Comparison of ENCODE assay signal across 10 cellular contexts in genomic region chr6:26445934-26446667, GRCh38. TPM values are rescaled to one million over a fixed set of nuclear protein-coding genes. Genes with fewer than 3 reads are reported as not detected.
DNase-seq lines count a peak whose midpoint lies in the region; ATAC-seq and TF ChIP-seq lines count a peak whose summit lies in the region.
"Had no signal": no experiment of that assay in that cellular context is flagged by ENCODE, and none has a peak within 500 bp of the region (broad histone marks: within the 10 kb centered on the region; RNA-seq: fewer than 3 reads in every experiment).

No MANE protein-coding gene starts in this region.

- TF ChIP-seq POLR2A in spleen (IDR thresholded peaks at IDR 0.05) (no peak), body of pancreas (IDR thresholded peaks at IDR 0.05) (no peak)

- no peaks in the 10 kb centered on the region for H3K9me3 Mint-ChIP-seq in endothelial cell (ENCODE audit: unreplicated experiment)

- H3K36me3 ChIP-seq in spleen = peaks cover 0 to 77% (median 40%) of the 10 kb centered on the region in 6 donors
- H3K36me3 ChIP-seq in body of pancreas (replicated peaks in 1 of 2; ENCODE audit: insufficient read depth in 1 of 2, low read depth in 2 of 2) = no peaks in the 10 kb centered on the region

- H3K27me3 ChIP-seq in spleen (replicated peaks in 1 of 7) = no peaks in the 10 kb centered on the region
- no peaks in the 10 kb centered on the region for H3K27me3 ChIP-seq in body of pancreas

- H3K27me3 Mint-ChIP-seq in endothelial cell (ENCODE audit: unreplicated experiment) = peaks cover 7% of the 10 kb centered on the region

- DNase-seq in activated CD4-positive, alpha-beta T cell treated with anti-CD3 and anti-CD28 coated beads, Interleukin-2, amount 50 U/mL, for 48 hours = peak; percentile 50 to 64
- DNase-seq in spleen (no peak), endothelial cell (ENCODE audit: low spot score) (no peak), body of pancreas (no peak), T1000 (lab: John Stamatoyannopoulos, UW) (no peak), DMS53 (lab: John Stamatoyannopoulos, UW) (no peak)
- DNase-seq: NCI-H2107 had no signal

- H3K4me1 Mint-ChIP-seq in endothelial cell (ENCODE audit: unreplicated experiment) = peaks cover 49% of the 10 kb centered on the region

- H3K4me3 ChIP-seq in spleen (no peak overlapping the region), body of pancreas (no peak overlapping the region)

- no peak overlapping the region for H3K27ac Mint-ChIP-seq in endothelial cell (ENCODE audit: unreplicated experiment)

- intact Hi-C loops in spleen (cut with DNase I; ENCODE audit: low total_unique reads) (loop anchor here (10.0 kb wide), 1 partner anchor 89 kb away; the partner anchor contains the start of gene HMGN4), body of pancreas (cut with DNase I) (no loop called here)

- no peak for TF ChIP-seq CTCF in spleen (IDR thresholded peaks at IDR 0.05 in 8 of 11, conservative IDR thresholded peaks at IDR 0.05 in 3 of 11)
- no peak for TF ChIP-seq CTCF in endothelial cell (IDR thresholded peaks at IDR 0.05; ENCODE audit: unreplicated experiment)
- TF ChIP-seq CTCF in body of pancreas (IDR thresholded peaks at IDR 0.05) = no peak

- no peak overlapping the region for H3K4me3 Mint-ChIP-seq in endothelial cell (ENCODE audit: unreplicated experiment)

- ATAC-seq in GM18909 (IDR thresholded peaks at IDR 0.05; ENCODE audit: poor library complexity, unreplicated experiment) = peak; percentile 80
- peak; percentile 86 for ATAC-seq in HG02798 (IDR thresholded peaks at IDR 0.05; ENCODE audit: poor library complexity, unreplicated experiment)
- no peak for ATAC-seq in body of pancreas

- H3K27ac ChIP-seq in spleen = peak overlapping the region; percentile 3 to 79 (median 64)
- no peak overlapping the region for H3K27ac ChIP-seq in body of pancreas

- H3K4me1 ChIP-seq in spleen (peaks cover 34 to 62% (median 51%) of the 10 kb centered on the region in 6 donors), body of pancreas (no peaks in the 10 kb centered on the region)

- H3K36me3 Mint-ChIP-seq in endothelial cell (ENCODE audit: low read depth, unreplicated experiment) = peaks cover 3% of the 10 kb centered on the region

- H3K9me3 ChIP-seq in spleen = no peaks in the 10 kb centered on the region
- no peaks in the 10 kb centered on the region for H3K9me3 ChIP-seq in body of pancreas

- 45 to 73% (median 54%) methylated on average over 5 of the region's 5 CpGs for WGBS in spleen, 5 donors
- WGBS in body of pancreas, 2 donors = 59 to 66% methylated on average over 4 to 5 of the region's 5 CpGs

RNA-seq across cellular contexts. Expression of gene BTN3A3, which starts 5.8 kb away (rescaled TPM):
- total RNA-seq in spleen (100 to 1,000 TPM in 2 of 7 donors, 10 to 100 TPM in 5; 82.8 to 128 (median 89.5) TPM), endothelial cell (ENCODE audit: unreplicated experiment) (3.1 TPM), body of pancreas (10 to 100 TPM in 1 of 2 donors, 1 to 10 TPM in 1; 4.0 to 15.8 TPM)
- 10 to 100 TPM; 20.0 to 26.8 (median 22.3) TPM for polyA plus RNA-seq in spleen

RNA-seq across cellular contexts. Expression of gene BTN2A1, which starts 11.7 kb away (rescaled TPM):
- total RNA-seq in spleen (10 to 100 TPM; 31.7 to 50.8 (median 41.4) TPM), endothelial cell (ENCODE audit: unreplicated experiment) (28.7 TPM), body of pancreas (10 to 100 TPM in 1 of 2 donors, 1 to 10 TPM in 1; 6.2 to 16.5 TPM)
- 10 to 100 TPM; 17.0 to 31.4 (median 29.8) TPM for polyA plus RNA-seq in spleen

RNA-seq across cellular contexts. Expression of gene BTN3A1, which starts 44.0 kb away (rescaled TPM):
- total RNA-seq in spleen = 100 to 1,000 TPM in 6 of 7 donors, 10 to 100 TPM in 1; 90.1 to 142 (median 109) TPM
- 10 to 100 TPM; 25.1 to 40.4 (median 34.1) TPM for polyA plus RNA-seq in spleen
- total RNA-seq in endothelial cell (ENCODE audit: unreplicated experiment) = 7.1 TPM
- 10 to 100 TPM in 1 of 2 donors, 1 to 10 TPM in 1; 9.2 to 11.4 TPM for total RNA-seq in body of pancreas

RNA-seq across cellular contexts. Expression of gene BTN1A1, which starts 54.0 kb away (rescaled TPM):
- total RNA-seq in spleen = 1 to 10 TPM in 1 of 7 donors, under 1 TPM in 6; 0.23 to 1.1 (median 0.32) TPM
- polyA plus RNA-seq in spleen = under 1 TPM; 0.33 to 0.58 (median 0.39) TPM
- 1.4 TPM for total RNA-seq in endothelial cell (ENCODE audit: unreplicated experiment)
- total RNA-seq in body of pancreas = not detected
- total RNA-seq: temporal lobe had no signal

Comparison
In these comparisons a context has a peak if more than half of its experiments do, and no peak if none do; other contexts are left out.
1. DNase-seq: peak in activated CD4-positive, alpha-beta T cell treated with anti-CD3 and anti-CD28 coated beads, Interleukin-2, amount 50 U/mL, for 48 hours (2 of 2); none in spleen (single experiment), endothelial cell (single experiment), body of pancreas (0 of 4), T1000 (single experiment) and DMS53 (single experiment).
2. H3K27ac ChIP-seq: peak in spleen (8 of 8); none in body of pancreas (0 of 4).
3. RNA of gene BTN3A3, which starts 5.8 kb away (total RNA-seq): 82.8 to 128 TPM in spleen; 4.0 to 15.8 TPM in body of pancreas and 3.1 TPM in endothelial cell (single experiment); every median in the first group is over 4 times any median in the second.
4. RNA of gene BTN3A1, which starts 44.0 kb away (total RNA-seq): 90.1 to 142 TPM in spleen; 9.2 to 11.4 TPM in body of pancreas and 7.1 TPM in endothelial cell (single experiment); every median in the first group is over 4 times any median in the second.